In the genomic region with DNA sequence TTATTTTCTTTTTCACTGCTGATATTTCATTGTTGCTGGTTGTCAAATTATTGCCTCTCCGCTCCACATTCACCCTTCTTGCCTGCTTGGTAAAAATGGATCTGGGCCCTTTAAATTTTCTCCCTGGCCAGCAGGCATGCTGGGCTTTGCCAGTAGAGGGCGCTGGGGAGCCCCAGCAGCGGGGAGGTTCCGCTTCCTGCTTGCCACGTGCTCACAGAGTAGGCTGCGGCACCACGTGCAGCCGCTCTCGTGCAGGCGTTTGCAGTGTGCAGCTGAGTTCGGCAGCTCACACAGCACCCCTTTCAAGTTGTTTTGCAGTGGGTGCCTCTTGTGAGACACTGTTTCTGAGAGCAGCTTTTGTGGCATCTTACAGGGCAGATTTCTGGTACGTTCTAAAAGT, we compare ENCODE assay signal across 1 cellular context.
TF ChIP-seq lines count a peak whose summit lies in the region.

A gene with protein sequence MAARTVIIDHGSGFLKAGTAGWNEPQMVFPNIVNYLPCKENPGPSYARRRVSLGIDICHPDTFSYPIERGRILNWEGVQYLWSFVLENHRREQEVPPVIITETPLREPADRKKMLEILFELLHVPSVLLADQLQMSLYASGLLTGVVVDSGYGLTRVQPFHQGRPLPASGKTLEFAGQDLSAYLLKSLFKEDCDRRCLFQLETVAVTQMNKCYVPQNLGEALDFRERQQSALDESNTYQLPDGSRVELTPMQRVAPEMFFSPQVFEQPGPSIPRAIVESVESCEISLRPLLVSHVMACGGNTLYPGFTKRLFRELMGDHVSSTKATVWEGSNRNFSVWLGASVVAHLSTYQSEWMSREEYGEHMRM (plus strand): TSS at position 214 of the 400 bp plus-strand sequence. CDS start 67,676 bp downstream, outside the sequence.

TF ChIP-seq in H1, 55 proteins besides CTCF, POLR2A, EP300 and RAD21:
- TF ChIP-seq TCF12 (IDR thresholded peaks at IDR 0.05; ENCODE audit: low read depth, low read length) (0 out of 2 replicates have a peak, but pooled peaks have one; percentile 48), KDM4A (IDR thresholded peaks at IDR 0.05; ENCODE audit: low read depth, low read length, severe bottlenecking) (no peak), PHF8 (conservative IDR thresholded peaks at IDR 0.05; ENCODE audit: low read depth, low read length) (no peak), SP4 (IDR thresholded peaks at IDR 0.05; ENCODE audit: low read length) (no peak), TEAD4 (IDR thresholded peaks at IDR 0.05; ENCODE audit: low read depth, low read length) (no peak), KDM1A (IDR thresholded peaks at IDR 0.05; ENCODE audit: borderline replicate concordance, low read length) (peak; percentile 92), POLR2AphosphoS5 (IDR thresholded peaks at IDR 0.05; ENCODE audit: low read depth, low read length) (no peak)
- TF ChIP-seq, protein P1, sequence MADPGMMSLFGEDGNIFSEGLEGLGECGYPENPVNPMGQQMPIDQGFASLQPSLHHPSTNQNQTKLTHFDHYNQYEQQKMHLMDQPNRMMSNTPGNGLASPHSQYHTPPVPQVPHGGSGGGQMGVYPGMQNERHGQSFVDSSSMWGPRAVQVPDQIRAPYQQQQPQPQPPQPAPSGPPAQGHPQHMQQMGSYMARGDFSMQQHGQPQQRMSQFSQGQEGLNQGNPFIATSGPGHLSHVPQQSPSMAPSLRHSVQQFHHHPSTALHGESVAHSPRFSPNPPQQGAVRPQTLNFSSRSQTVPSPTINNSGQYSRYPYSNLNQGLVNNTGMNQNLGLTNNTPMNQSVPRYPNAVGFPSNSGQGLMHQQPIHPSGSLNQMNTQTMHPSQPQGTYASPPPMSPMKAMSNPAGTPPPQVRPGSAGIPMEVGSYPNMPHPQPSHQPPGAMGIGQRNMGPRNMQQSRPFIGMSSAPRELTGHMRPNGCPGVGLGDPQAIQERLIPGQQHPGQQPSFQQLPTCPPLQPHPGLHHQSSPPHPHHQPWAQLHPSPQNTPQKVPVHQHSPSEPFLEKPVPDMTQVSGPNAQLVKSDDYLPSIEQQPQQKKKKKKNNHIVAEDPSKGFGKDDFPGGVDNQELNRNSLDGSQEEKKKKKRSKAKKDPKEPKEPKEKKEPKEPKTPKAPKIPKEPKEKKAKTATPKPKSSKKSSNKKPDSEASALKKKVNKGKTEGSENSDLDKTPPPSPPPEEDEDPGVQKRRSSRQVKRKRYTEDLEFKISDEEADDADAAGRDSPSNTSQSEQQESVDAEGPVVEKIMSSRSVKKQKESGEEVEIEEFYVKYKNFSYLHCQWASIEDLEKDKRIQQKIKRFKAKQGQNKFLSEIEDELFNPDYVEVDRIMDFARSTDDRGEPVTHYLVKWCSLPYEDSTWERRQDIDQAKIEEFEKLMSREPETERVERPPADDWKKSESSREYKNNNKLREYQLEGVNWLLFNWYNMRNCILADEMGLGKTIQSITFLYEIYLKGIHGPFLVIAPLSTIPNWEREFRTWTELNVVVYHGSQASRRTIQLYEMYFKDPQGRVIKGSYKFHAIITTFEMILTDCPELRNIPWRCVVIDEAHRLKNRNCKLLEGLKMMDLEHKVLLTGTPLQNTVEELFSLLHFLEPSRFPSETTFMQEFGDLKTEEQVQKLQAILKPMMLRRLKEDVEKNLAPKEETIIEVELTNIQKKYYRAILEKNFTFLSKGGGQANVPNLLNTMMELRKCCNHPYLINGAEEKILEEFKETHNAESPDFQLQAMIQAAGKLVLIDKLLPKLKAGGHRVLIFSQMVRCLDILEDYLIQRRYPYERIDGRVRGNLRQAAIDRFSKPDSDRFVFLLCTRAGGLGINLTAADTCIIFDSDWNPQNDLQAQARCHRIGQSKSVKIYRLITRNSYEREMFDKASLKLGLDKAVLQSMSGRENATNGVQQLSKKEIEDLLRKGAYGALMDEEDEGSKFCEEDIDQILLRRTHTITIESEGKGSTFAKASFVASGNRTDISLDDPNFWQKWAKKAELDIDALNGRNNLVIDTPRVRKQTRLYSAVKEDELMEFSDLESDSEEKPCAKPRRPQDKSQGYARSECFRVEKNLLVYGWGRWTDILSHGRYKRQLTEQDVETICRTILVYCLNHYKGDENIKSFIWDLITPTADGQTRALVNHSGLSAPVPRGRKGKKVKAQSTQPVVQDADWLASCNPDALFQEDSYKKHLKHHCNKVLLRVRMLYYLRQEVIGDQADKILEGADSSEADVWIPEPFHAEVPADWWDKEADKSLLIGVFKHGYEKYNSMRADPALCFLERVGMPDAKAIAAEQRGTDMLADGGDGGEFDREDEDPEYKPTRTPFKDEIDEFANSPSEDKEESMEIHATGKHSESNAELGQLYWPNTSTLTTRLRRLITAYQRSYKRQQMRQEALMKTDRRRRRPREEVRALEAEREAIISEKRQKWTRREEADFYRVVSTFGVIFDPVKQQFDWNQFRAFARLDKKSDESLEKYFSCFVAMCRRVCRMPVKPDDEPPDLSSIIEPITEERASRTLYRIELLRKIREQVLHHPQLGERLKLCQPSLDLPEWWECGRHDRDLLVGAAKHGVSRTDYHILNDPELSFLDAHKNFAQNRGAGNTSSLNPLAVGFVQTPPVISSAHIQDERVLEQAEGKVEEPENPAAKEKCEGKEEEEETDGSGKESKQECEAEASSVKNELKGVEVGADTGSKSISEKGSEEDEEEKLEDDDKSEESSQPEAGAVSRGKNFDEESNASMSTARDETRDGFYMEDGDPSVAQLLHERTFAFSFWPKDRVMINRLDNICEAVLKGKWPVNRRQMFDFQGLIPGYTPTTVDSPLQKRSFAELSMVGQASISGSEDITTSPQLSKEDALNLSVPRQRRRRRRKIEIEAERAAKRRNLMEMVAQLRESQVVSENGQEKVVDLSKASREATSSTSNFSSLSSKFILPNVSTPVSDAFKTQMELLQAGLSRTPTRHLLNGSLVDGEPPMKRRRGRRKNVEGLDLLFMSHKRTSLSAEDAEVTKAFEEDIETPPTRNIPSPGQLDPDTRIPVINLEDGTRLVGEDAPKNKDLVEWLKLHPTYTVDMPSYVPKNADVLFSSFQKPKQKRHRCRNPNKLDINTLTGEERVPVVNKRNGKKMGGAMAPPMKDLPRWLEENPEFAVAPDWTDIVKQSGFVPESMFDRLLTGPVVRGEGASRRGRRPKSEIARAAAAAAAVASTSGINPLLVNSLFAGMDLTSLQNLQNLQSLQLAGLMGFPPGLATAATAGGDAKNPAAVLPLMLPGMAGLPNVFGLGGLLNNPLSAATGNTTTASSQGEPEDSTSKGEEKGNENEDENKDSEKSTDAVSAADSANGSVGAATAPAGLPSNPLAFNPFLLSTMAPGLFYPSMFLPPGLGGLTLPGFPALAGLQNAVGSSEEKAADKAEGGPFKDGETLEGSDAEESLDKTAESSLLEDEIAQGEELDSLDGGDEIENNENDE (IDR thresholded peaks at IDR 0.05; ENCODE audit: insufficient replicate concordance, low read length) = no peak
- TF ChIP-seq, protein P2, sequence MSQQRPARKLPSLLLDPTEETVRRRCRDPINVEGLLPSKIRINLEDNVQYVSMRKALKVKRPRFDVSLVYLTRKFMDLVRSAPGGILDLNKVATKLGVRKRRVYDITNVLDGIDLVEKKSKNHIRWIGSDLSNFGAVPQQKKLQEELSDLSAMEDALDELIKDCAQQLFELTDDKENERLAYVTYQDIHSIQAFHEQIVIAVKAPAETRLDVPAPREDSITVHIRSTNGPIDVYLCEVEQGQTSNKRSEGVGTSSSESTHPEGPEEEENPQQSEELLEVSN (IDR thresholded peaks at IDR 0.05) = peak; percentile 71
- TF ChIP-seq, protein P3, sequence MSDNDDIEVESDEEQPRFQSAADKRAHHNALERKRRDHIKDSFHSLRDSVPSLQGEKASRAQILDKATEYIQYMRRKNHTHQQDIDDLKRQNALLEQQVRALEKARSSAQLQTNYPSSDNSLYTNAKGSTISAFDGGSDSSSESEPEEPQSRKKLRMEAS (IDR thresholded peaks at IDR 0.05) = peak; percentile 83
TF ChIP-seq in H1: peak in this region for 4.
